Comparison of ENCODE assay signal across 8 cellular contexts in the genomic region with DNA sequence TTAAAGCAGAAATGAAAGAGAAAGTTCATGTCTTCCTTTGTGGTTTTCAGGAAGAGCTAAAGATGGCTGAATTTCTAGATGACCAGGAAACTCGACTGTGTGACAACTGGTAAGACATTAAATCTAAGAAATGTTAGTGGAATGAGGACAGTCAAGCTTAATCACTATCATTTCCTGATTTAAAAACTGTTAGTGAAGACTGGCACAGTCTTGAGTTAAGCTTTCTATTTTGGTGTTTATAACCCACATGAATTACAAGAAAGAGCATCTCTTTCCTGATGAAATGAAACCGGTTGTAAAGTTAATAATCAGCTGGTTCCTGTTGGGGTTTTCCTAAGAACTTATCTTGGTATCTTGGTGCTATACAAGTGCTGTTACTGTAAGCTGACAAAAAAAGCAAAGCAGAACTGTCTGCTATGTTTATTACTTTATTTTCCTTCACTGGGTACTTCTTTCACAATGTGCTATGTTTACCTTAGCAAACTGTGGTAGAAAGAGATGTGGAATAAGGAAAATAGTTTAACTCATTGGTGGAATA. TPM values are rescaled to one million over a fixed set of nuclear protein-coding genes. Genes with fewer than 3 reads are reported as not detected.
A peak's percentile ranks its signal among the peaks of the same experiment; 100 is the strongest.
DNase-seq lines count a peak whose midpoint lies in the region; ATAC-seq, FAIRE-seq and TF ChIP-seq lines count a peak whose summit lies in the region.

No MANE protein-coding gene starts in this region.

- H3K9me3 Mint-ChIP-seq in CD8-positive, alpha-beta memory T cell, result no peaks in the 10 kb centered on the region
- no peaks in the 10 kb centered on the region for H3K9me3 Mint-ChIP-seq in mesothelial cell of epicardium

- peak overlapping the region; percentile 29 for H2AFZ ChIP-seq in endothelial cell of umbilical vein (ENCODE audit: low read depth, low read length)

- in situ Hi-C loops in gastrocnemius medialis (cut with MboI; ENCODE audit: low sequenced_read_pairs in 4 of 4), result no loop called here

- no peaks in the 10 kb centered on the region for H3K27me3 ChIP-seq in CD8-positive, alpha-beta memory T cell (ENCODE audit: insufficient read depth, low read length, poor library complexity, severe bottlenecking)
- H3K27me3 ChIP-seq in endothelial cell of umbilical vein (ENCODE audit: control insufficient read depth in 2 of 2, insufficient read depth in 2 of 2, low read length in 2 of 2) (no peaks in the 10 kb centered on the region), gastrocnemius medialis (no peaks in the 10 kb centered on the region)

- peak overlapping the region; percentile 4 for H3K9ac ChIP-seq in endothelial cell of umbilical vein (replicated peaks; ENCODE audit: extremely low read depth, insufficient read depth, low read length)

- peak; percentile 61 for FAIRE-seq in endothelial cell of umbilical vein (lab: Jason Lieb, UNC)

- H3K4me2 ChIP-seq in endothelial cell of umbilical vein (ENCODE audit: insufficient read depth, low read length), result peak overlapping the region; percentile 85

- H3K4me3 Mint-ChIP-seq in CD8-positive, alpha-beta memory T cell, result peak overlapping the region; percentile 56 to 75 (median 68)
- no peak overlapping the region for H3K4me3 Mint-ChIP-seq in mesothelial cell of epicardium

- peak overlapping the region; percentile 35 for H3K4me3 ChIP-seq in CD8-positive, alpha-beta memory T cell (ENCODE audit: low read length)
- H3K4me3 ChIP-seq in endothelial cell of umbilical vein (replicated peaks in 1 of 3; ENCODE audit: insufficient read depth in 1 of 3, low read depth in 1 of 3, low read length in 3 of 3) (peak overlapping the region in 1 of 3 experiments; percentile 1), gastrocnemius medialis (no peak overlapping the region)

- H3K27ac ChIP-seq in CD8-positive, alpha-beta memory T cell (ENCODE audit: low read depth, low read length), result peak overlapping the region; percentile 14
- H3K27ac ChIP-seq in endothelial cell of umbilical vein (ENCODE audit: insufficient read depth, low read depth, low read length) (peak overlapping the region; percentile 22), gastrocnemius medialis (peak overlapping the region; percentile 30 to 65 (median 41))

- peak in 2 of 5 donors; percentile 60 to 68 for DNase-seq in CD8-positive, alpha-beta memory T cell
- DNase-seq in NOMO-1 treated with dmso at 0.1 percent for 144 hours (lab: John Stamatoyannopoulos, UW; ENCODE audit: unreplicated experiment) (peak; percentile 69), endothelial cell of umbilical vein (ENCODE audit: low read depth, low spot score) (peak; percentile 72), gastrocnemius medialis (no peak), cerebellar cortex (ENCODE audit: low spot score) (no peak), NCI-H524 (lab: John Stamatoyannopoulos, UW) (no peak), mesothelial cell of epicardium (ENCODE audit: low spot score in 2 of 2, unreplicated experiment in 2 of 2) (no peak)

- peak overlapping the region; percentile 6 to 94 (median 82) for H3K27ac Mint-ChIP-seq in CD8-positive, alpha-beta memory T cell
- no peak overlapping the region for H3K27ac Mint-ChIP-seq in mesothelial cell of epicardium

- H3K79me2 ChIP-seq in endothelial cell of umbilical vein (ENCODE audit: control insufficient read depth, insufficient read depth, low read length), result peaks cover 5% of the 10 kb centered on the region

- peaks cover 65% of the 10 kb centered on the region for H3K4me1 ChIP-seq in CD8-positive, alpha-beta memory T cell (ENCODE audit: insufficient read depth, low read length)
- H3K4me1 ChIP-seq in endothelial cell of umbilical vein (ENCODE audit: control insufficient read depth, extremely low read depth, insufficient read depth, low read length) (peaks cover 20% of the 10 kb centered on the region), gastrocnemius medialis (peaks cover 19 to 33% of the 10 kb centered on the region in 2 donors)

- POLR2A ChIA-PET in CD8-positive, alpha-beta memory T cell (lab: Charles Lee), result interaction anchor here (0.6 to 1.1 kb wide), 2 partner anchors 21 to 200 kb away, joined by 5 to 8 read pairs; no protein-coding TSS in a partner anchor
- POLR2A ChIA-PET in endothelial cell of umbilical vein (lab: Charles Lee), result interaction anchor here (1.0 to 1.7 kb wide), 2 partner anchors 9 to 21 kb away, joined by 3 to 7 read pairs; a partner anchor contains a TSS

- intact Hi-C loops in endothelial cell of umbilical vein (cut with micrococcal nuclease) (no loop called here), gastrocnemius medialis (cut with DNase I; ENCODE audit: low total_unique reads) (no loop called here)

- no peaks in the 10 kb centered on the region for H3K27me3 Mint-ChIP-seq in CD8-positive, alpha-beta memory T cell
- no peaks in the 10 kb centered on the region for H3K27me3 Mint-ChIP-seq in mesothelial cell of epicardium (ENCODE audit: low read depth)

- H3K9me3 ChIP-seq in CD8-positive, alpha-beta memory T cell (ENCODE audit: low read length), result no peaks in the 10 kb centered on the region
- no peaks in the 10 kb centered on the region for H3K9me3 ChIP-seq in endothelial cell of umbilical vein (replicated peaks; ENCODE audit: control insufficient read depth, insufficient read depth, low read length)
- H3K9me3 ChIP-seq in gastrocnemius medialis, result no peaks in the 10 kb centered on the region

- peaks cover 0 to 30% (median 3%) of the 10 kb centered on the region in 3 donors for H3K36me3 Mint-ChIP-seq in CD8-positive, alpha-beta memory T cell
- peaks cover 9% of the 10 kb centered on the region for H3K36me3 Mint-ChIP-seq in mesothelial cell of epicardium

- no peak for TF ChIP-seq POLR2A in endothelial cell of umbilical vein (IDR thresholded peaks at IDR 0.05; ENCODE audit: low read depth, low read length)
- TF ChIP-seq POLR2A in gastrocnemius medialis (IDR thresholded peaks at IDR 0.05), result no peak

- dilution Hi-C loops in endothelial cell of umbilical vein (cut with MboI; ENCODE audit: extremely low pct_ligation_motif_present, low sequenced_read_pairs), result no loop called here

- CTCF ChIA-PET in CD8-positive, alpha-beta memory T cell (lab: Charles Lee), result interaction anchor here (1.0 to 1.6 kb wide), 3 partner anchors 21 to 117 kb away, joined by 3 to 7 read pairs (median 6); a partner anchor contains a TSS
- CTCF ChIA-PET in endothelial cell of umbilical vein (lab: Charles Lee), result interaction anchor here (1.0 to 1.6 kb wide), 4 partner anchors 13 to 185 kb away, joined by 3 to 4 read pairs (median 3); no protein-coding TSS in a partner anchor

- H3K4me1 Mint-ChIP-seq in CD8-positive, alpha-beta memory T cell, result peaks cover 46 to 81% (median 71%) of the 10 kb centered on the region in 3 donors
- peaks cover 9% of the 10 kb centered on the region for H3K4me1 Mint-ChIP-seq in mesothelial cell of epicardium

- ATAC-seq in GM21723 (IDR thresholded peaks at IDR 0.05; ENCODE audit: unreplicated experiment) (peak; percentile 51), gastrocnemius medialis (no peak)

- no peaks in the 10 kb centered on the region for H4K20me1 ChIP-seq in endothelial cell of umbilical vein (replicated peaks; ENCODE audit: control insufficient read depth, extremely low read depth, insufficient read depth, low read length)

- no TSS peak for BruUV-seq in endothelial cell of umbilical vein (replicated peaks; lab: Mats Ljungman, UMichigan)

- H3K36me3 ChIP-seq in CD8-positive, alpha-beta memory T cell (ENCODE audit: insufficient read depth, low read length), result peaks cover 6% of the 10 kb centered on the region
- H3K36me3 ChIP-seq in endothelial cell of umbilical vein (ENCODE audit: control insufficient read depth in 2 of 2, extremely low read depth in 1 of 2, insufficient read depth in 2 of 2, low read length in 2 of 2), result peaks cover 4 to 8% of the 10 kb centered on the region in 2 experiments
- H3K36me3 ChIP-seq in gastrocnemius medialis, result peaks cover 0 to 12% of the 10 kb centered on the region in 2 donors

- TF ChIP-seq CTCF in endothelial cell of umbilical vein (IDR thresholded peaks at IDR 0.05; ENCODE audit: extremely low read depth in 1 of 2, insufficient read depth in 1 of 2, low read depth in 1 of 2, low read length in 2 of 2) (no peak), gastrocnemius medialis (IDR thresholded peaks at IDR 0.05 in 4 of 5, conservative IDR thresholded peaks at IDR 0.05 in 1 of 5) (no peak), mesothelial cell of epicardium (IDR thresholded peaks at IDR 0.05; ENCODE audit: unreplicated experiment) (no peak)

- H3K9me1 ChIP-seq in endothelial cell of umbilical vein (replicated peaks; ENCODE audit: control insufficient read depth, extremely low read depth, insufficient read depth, low read length), result no peaks in the 10 kb centered on the region

TF ChIP-seq in endothelial cell of umbilical vein, 7 proteins besides CTCF, POLR2A, EP300 and RAD21 (continues in another document):
- TF ChIP-seq EZH2 (IDR thresholded peaks at IDR 0.05; ENCODE audit: borderline replicate concordance, low read depth, low read length, severe bottlenecking) (no peak), POLR2AphosphoS5 (IDR thresholded peaks at IDR 0.05; ENCODE audit: insufficient read depth, low read depth, low read length) (no peak)

RNA-seq across cellular contexts. Expression of a gene that starts 5.2 kb away (rescaled TPM):
- 10 to 100 TPM; 34.5 TPM for total RNA-seq in CD8-positive, alpha-beta memory T cell
- polyA plus RNA-seq in CD8-positive, alpha-beta memory T cell, result 55.6 TPM
- total RNA-seq in endothelial cell of umbilical vein (22.4 and 24.9 TPM in 2 replicates), gastrocnemius medialis (10 to 100 TPM in 3 of 4 donors, 1 to 10 TPM in 1; 8.9 to 17.7 (median 14.5) TPM), mesothelial cell of epicardium (35.0 to 36.5 TPM (median 36.1 TPM) in 3 replicates)
- 17.3 and 20.3 TPM in 2 replicates for polyA plus RNA-seq in endothelial cell of umbilical vein
- 20.3 and 20.5 TPM in 2 replicates for polyA plus RNA-seq in endothelial cell of umbilical vein (2011; cell fraction: cytosol; rRNA removed)
- polyA plus RNA-seq in endothelial cell of umbilical vein (2011; cell fraction: nucleus; rRNA removed), result 20.3 and 22.4 TPM in 2 replicates
- polyA plus RNA-seq in endothelial cell of umbilical vein (2012), result 26.9 and 28.5 TPM in 2 replicates
- 23.1 and 27.4 TPM in 2 replicates for polyA minus RNA-seq in endothelial cell of umbilical vein
- polyA minus RNA-seq in endothelial cell of umbilical vein (2011; cell fraction: cytosol; rRNA and poly(A)+ RNA removed), result 16.3 TPM
- 7.1 and 10.6 TPM in 2 replicates for polyA minus RNA-seq in endothelial cell of umbilical vein (2011; cell fraction: nucleus; rRNA and poly(A)+ RNA removed)

RNA-seq across cellular contexts. Expression of a gene that starts 21.9 kb away (rescaled TPM):
- total RNA-seq in CD8-positive, alpha-beta memory T cell, result 10 to 100 TPM; 39.0 to 41.5 TPM
- 18.4 TPM for polyA plus RNA-seq in CD8-positive, alpha-beta memory T cell
- total RNA-seq in endothelial cell of umbilical vein (25.5 and 26.6 TPM in 2 replicates), gastrocnemius medialis (10 to 100 TPM; 17.2 to 44.6 (median 25.5) TPM), mesothelial cell of epicardium (37.3 to 43.8 TPM (median 37.4 TPM) in 3 replicates)
- polyA plus RNA-seq in endothelial cell of umbilical vein, result 3.9 and 5.3 TPM in 2 replicates
- polyA plus RNA-seq in endothelial cell of umbilical vein (2011; cell fraction: cytosol; rRNA removed), result 4.8 and 5.3 TPM in 2 replicates
- polyA plus RNA-seq in endothelial cell of umbilical vein (2011; cell fraction: nucleus; rRNA removed), result 17.7 and 24.9 TPM in 2 replicates
- polyA plus RNA-seq in endothelial cell of umbilical vein (2012), result 12.7 and 21.1 TPM in 2 replicates
- 19.6 and 22.2 TPM in 2 replicates for polyA minus RNA-seq in endothelial cell of umbilical vein
- polyA minus RNA-seq in endothelial cell of umbilical vein (2011; cell fraction: cytosol; rRNA and poly(A)+ RNA removed), result 18.5 TPM
- polyA minus RNA-seq in endothelial cell of umbilical vein (2011; cell fraction: nucleus; rRNA and poly(A)+ RNA removed), result 29.1 and 46.5 TPM in 2 replicates

Comparison
In these comparisons a context has a peak if more than half of its experiments do, and no peak if none do; other contexts are left out.
1. DNase-seq: peak in NOMO-1 treated with dmso at 0.1 percent for 144 hours (single experiment) and endothelial cell of umbilical vein (single experiment); none in gastrocnemius medialis (0 of 2), cerebellar cortex (single experiment), NCI-H524 (0 of 2) and mesothelial cell of epicardium (0 of 2).
2. Peak in every context shown above with its lines, with median percentiles within 50 percentile points of each other: H3K27ac ChIP-seq.